23 cellular contexts compared by ENCODE assay signal in genomic region chr5:161410640-161411039, GRCh38.
"Had no signal": no experiment of that assay in that cellular context is flagged by ENCODE, and none has a peak within 500 bp of the region (broad histone marks: within the 10 kb centered on the region; RNA-seq: fewer than 3 reads in every experiment).

No MANE protein-coding gene starts in this region.

- H3K27ac ChIP-seq: ascending aorta, foreskin keratinocyte, pancreas, right atrium auricular region, uterus, VCaP had no signal

- H3K27ac Mint-ChIP-seq: activated naive CD8-positive, alpha-beta T cell; naive B cell; T-helper 2 cell treated with Interferon-gamma antibody and Interleukin-4, amounts not matched to agents 5 μg/mL and 100 μg/mL, for 36 hours; type B pancreatic cell had no signal

- H3K27me3 Mint-ChIP-seq: activated naive CD8-positive, alpha-beta T cell; naive B cell; type B pancreatic cell had no signal

- H3K9me3 Mint-ChIP-seq: brain; T-helper 2 cell treated with Interferon-gamma antibody and Interleukin-4, amounts not matched to agents 5 μg/mL and 100 μg/mL, for 36 hours; type B pancreatic cell had no signal

- ATAC-seq: foreskin keratinocyte; mucosa of descending colon; pancreas; stimulated activated naive CD8-positive, alpha-beta T cell treated with anti-CD3 and anti-CD28 coated beads, Interleukin-15, Interleukin-2, amounts not matched to agents 100 U/mL and 50 U/mL, for 24 hours had no signal

- H3K4me3 Mint-ChIP-seq: activated naive CD8-positive, alpha-beta T cell; brain; naive B cell; T-helper 2 cell treated with Interferon-gamma antibody and Interleukin-4, amounts not matched to agents 5 μg/mL and 100 μg/mL, for 36 hours; type B pancreatic cell had no signal

- H3K36me3 Mint-ChIP-seq: activated naive CD8-positive, alpha-beta T cell; brain; naive B cell; type B pancreatic cell had no signal

- H3K4me3 ChIP-seq: ascending aorta, left lung, lung, mucosa of descending colon, pancreas, right atrium auricular region, uterus had no signal

- DNase-seq: activated CD4-positive, alpha-beta T cell treated with anti-CD3 and anti-CD28 coated beads for 4 hours; activated CD4-positive, alpha-beta T cell treated with anti-CD3 and anti-CD28 coated beads, Interleukin-2, amount 50 U/mL, for 4 hours; activated effector memory CD4-positive, alpha-beta T cell treated with Interleukin-2 at 50 U/mL for 16 hours; activated naive CD4-positive, alpha-beta T cell treated with Interleukin-2 at 50 U/mL for 16 hours; cortex of kidney; foreskin keratinocyte; left lung; mesendoderm; mucosa of descending colon; naive B cell; pancreas; stimulated activated CD4-positive, alpha-beta T cell treated with anti-CD3 and anti-CD28 coated beads, Interleukin-2, amount 100 ng/mL, for 48 hours; stimulated activated naive CD8-positive, alpha-beta T cell treated with anti-CD3 and anti-CD28 coated beads, Interleukin-15, Interleukin-2, amounts not matched to agents 100 U/mL and 50 U/mL, for 24 hours; T-helper 1 cell; uterus had no signal

- H3K4me1 Mint-ChIP-seq: brain, naive B cell had no signal

- H3K27me3 ChIP-seq: ascending aorta, foreskin keratinocyte, left lung, pancreas, right atrium auricular region had no signal
